In genomic region chr1:14697371-14697770, GRCh38 we compare ENCODE assay signal across 28 cellular contexts.
"Had no signal": no experiment of that assay in that cellular context is flagged by ENCODE, and none has a peak within 500 bp of the region (broad histone marks: within the 10 kb centered on the region; RNA-seq: fewer than 3 reads in every experiment).

No MANE protein-coding gene starts in this region.

- H3K4me1 Mint-ChIP-seq: activated CD4-positive, alpha-beta T cell treated with anti-CD3 and anti-CD28 coated beads for 36 hours; activated CD4-positive, alpha-beta T cell treated with anti-CD3 and anti-CD28 coated beads, Interleukin-2, amount 10 ng/mL, durations not matched to agents 7 days and 5 days; activated naive CD4-positive, alpha-beta T cell treated with anti-CD3 and anti-CD28 coated beads, Interleukin-2, amount 10 ng/mL, durations not matched to agents 7 days and 5 days; activated naive CD8-positive, alpha-beta T cell treated with anti-CD3 and anti-CD28 coated beads, Interleukin-2, amount 50 U/mL, for 24 hours had no signal

- H3K27me3 Mint-ChIP-seq: activated CD4-positive, alpha-beta T cell treated with anti-CD3 and anti-CD28 coated beads, Interleukin-2, amount 10 ng/mL, durations not matched to agents 7 days and 5 days; activated naive CD4-positive, alpha-beta T cell treated with anti-CD3 and anti-CD28 coated beads, Interleukin-2, amount 10 ng/mL, durations not matched to agents 7 days and 5 days had no signal

- H3K4me3 ChIP-seq: breast epithelium, K562, Peyer's patch, SK-N-MC had no signal

- H3K36me3 ChIP-seq: breast epithelium, Peyer's patch had no signal

- DNase-seq: activated CD4-positive, alpha-beta T cell treated with anti-CD3 and anti-CD28 coated beads for 36 hours; activated CD4-positive, alpha-beta T cell treated with anti-CD3 and anti-CD28 coated beads, Interleukin-2, amount 10 ng/mL, durations not matched to agents 7 days and 5 days; activated CD4-positive, alpha-beta T cell treated with anti-CD3 and anti-CD28 coated beads, Interleukin-2, amount 50 U/mL, for 48 hours; activated CD8-positive, alpha-beta memory T cell treated with anti-CD3 and anti-CD28 coated beads, Interleukin-2, amount 50 U/mL, for 4 hours; activated naive CD4-positive, alpha-beta T cell treated with anti-CD3 and anti-CD28 coated beads, Interleukin-2, amount 10 ng/mL, durations not matched to agents 7 days and 5 days; activated naive CD8-positive, alpha-beta T cell treated with anti-CD3 and anti-CD28 coated beads, Interleukin-2, amount 50 U/mL, for 24 hours; activated T-cell treated with anti-CD3 and anti-CD28 coated beads for 4 hours; activated T-cell treated with anti-CD3 and anti-CD28 coated beads, Interleukin-2, amount 50 U/mL, for 4 hours; aorta; NCI-H1092 treated with DMSO at 0.1 percent for 48 hours; NCI-H1417; NCI-H187; NCI-H2029 treated with DMSO at 0.1 percent for 48 hours; NCI-H2107; NCI-H510A; NCI-H526; NCI-H748 treated with DMSO at 0.1 percent for 48 hours; NK-92 treated with Interleukin-12 subunit alpha and Interleukin-12 subunit beta, amount 100 ng/mL, for 24 hours; PC-3; Peyer's patch; RPMI8226; T1000 had no signal

- H3K27me3 ChIP-seq: breast epithelium, Peyer's patch had no signal

- H3K4me1 ChIP-seq: breast epithelium, Peyer's patch had no signal

- H3K27ac Mint-ChIP-seq: activated CD4-positive, alpha-beta T cell treated with anti-CD3 and anti-CD28 coated beads for 36 hours; activated CD4-positive, alpha-beta T cell treated with anti-CD3 and anti-CD28 coated beads, Interleukin-2, amount 10 ng/mL, durations not matched to agents 7 days and 5 days; activated naive CD4-positive, alpha-beta T cell treated with anti-CD3 and anti-CD28 coated beads, Interleukin-2, amount 10 ng/mL, durations not matched to agents 7 days and 5 days; activated naive CD8-positive, alpha-beta T cell; activated naive CD8-positive, alpha-beta T cell treated with anti-CD3 and anti-CD28 coated beads, Interleukin-2, amount 50 U/mL, for 24 hours; activated T-helper 1 cell treated with anti-CD3 and anti-CD28 coated beads, Interleukin-12 subunit alpha, Interleukin-12 subunit beta, Interleukin-2, Interleukin-4 antibody, amounts not matched to agents 30 ng/mL and 10 ng/mL and 1 ng/mL, durations not matched to agents 14 hours and 24 hours and 36 hours had no signal

- H3K4me3 Mint-ChIP-seq: activated CD4-positive, alpha-beta T cell treated with anti-CD3 and anti-CD28 coated beads for 36 hours; activated CD4-positive, alpha-beta T cell treated with anti-CD3 and anti-CD28 coated beads, Interleukin-2, amount 10 ng/mL, durations not matched to agents 7 days and 5 days; activated naive CD4-positive, alpha-beta T cell treated with anti-CD3 and anti-CD28 coated beads, Interleukin-2, amount 10 ng/mL, durations not matched to agents 7 days and 5 days; activated naive CD8-positive, alpha-beta T cell; activated naive CD8-positive, alpha-beta T cell treated with anti-CD3 and anti-CD28 coated beads, Interleukin-2, amount 50 U/mL, for 24 hours; activated T-cell treated with anti-CD3 and anti-CD28 coated beads, Interleukin-2, amount 50 U/mL, for 4 hours; activated T-helper 1 cell treated with anti-CD3 and anti-CD28 coated beads, Interleukin-12 subunit alpha, Interleukin-12 subunit beta, Interleukin-2, Interleukin-4 antibody, amounts not matched to agents 30 ng/mL and 10 ng/mL and 1 ng/mL, durations not matched to agents 14 hours and 24 hours and 36 hours had no signal

- ATAC-seq: activated CD4-positive, alpha-beta T cell treated with anti-CD3 and anti-CD28 coated beads for 36 hours; activated CD4-positive, CD25-positive, alpha-beta regulatory T cell treated with anti-CD3 and anti-CD28 coated beads, Interleukin-2, amount 50 U/mL, for 24 hours; activated naive CD8-positive, alpha-beta T cell treated with anti-CD3 and anti-CD28 coated beads, Interleukin-2, amount 50 U/mL, for 24 hours; activated T-cell treated with anti-CD3 and anti-CD28 coated beads, Interleukin-2, amount 50 U/mL, for 4 hours; K562; PC-3 had no signal

- H3K9me3 ChIP-seq: breast epithelium, Peyer's patch had no signal

- H3K27ac ChIP-seq: breast epithelium, Peyer's patch, SK-N-MC had no signal

- H3K9me3 Mint-ChIP-seq: activated CD4-positive, alpha-beta T cell treated with anti-CD3 and anti-CD28 coated beads, Interleukin-2, amount 10 ng/mL, durations not matched to agents 7 days and 5 days; activated naive CD4-positive, alpha-beta T cell treated with anti-CD3 and anti-CD28 coated beads, Interleukin-2, amount 10 ng/mL, durations not matched to agents 7 days and 5 days; activated naive CD8-positive, alpha-beta T cell treated with anti-CD3 and anti-CD28 coated beads, Interleukin-2, amount 50 U/mL, for 24 hours; activated T-cell treated with anti-CD3 and anti-CD28 coated beads, Interleukin-2, amount 50 U/mL, for 4 hours; activated T-helper 1 cell treated with anti-CD3 and anti-CD28 coated beads, Interleukin-12 subunit alpha, Interleukin-12 subunit beta, Interleukin-2, Interleukin-4 antibody, amounts not matched to agents 30 ng/mL and 10 ng/mL and 1 ng/mL, durations not matched to agents 14 hours and 24 hours and 36 hours had no signal

- H3K36me3 Mint-ChIP-seq: activated naive CD4-positive, alpha-beta T cell treated with anti-CD3 and anti-CD28 coated beads, Interleukin-2, amount 10 ng/mL, durations not matched to agents 7 days and 5 days; activated naive CD8-positive, alpha-beta T cell had no signal
